Comparison of ENCODE assay signal across 20 cellular contexts in the genomic region with DNA sequence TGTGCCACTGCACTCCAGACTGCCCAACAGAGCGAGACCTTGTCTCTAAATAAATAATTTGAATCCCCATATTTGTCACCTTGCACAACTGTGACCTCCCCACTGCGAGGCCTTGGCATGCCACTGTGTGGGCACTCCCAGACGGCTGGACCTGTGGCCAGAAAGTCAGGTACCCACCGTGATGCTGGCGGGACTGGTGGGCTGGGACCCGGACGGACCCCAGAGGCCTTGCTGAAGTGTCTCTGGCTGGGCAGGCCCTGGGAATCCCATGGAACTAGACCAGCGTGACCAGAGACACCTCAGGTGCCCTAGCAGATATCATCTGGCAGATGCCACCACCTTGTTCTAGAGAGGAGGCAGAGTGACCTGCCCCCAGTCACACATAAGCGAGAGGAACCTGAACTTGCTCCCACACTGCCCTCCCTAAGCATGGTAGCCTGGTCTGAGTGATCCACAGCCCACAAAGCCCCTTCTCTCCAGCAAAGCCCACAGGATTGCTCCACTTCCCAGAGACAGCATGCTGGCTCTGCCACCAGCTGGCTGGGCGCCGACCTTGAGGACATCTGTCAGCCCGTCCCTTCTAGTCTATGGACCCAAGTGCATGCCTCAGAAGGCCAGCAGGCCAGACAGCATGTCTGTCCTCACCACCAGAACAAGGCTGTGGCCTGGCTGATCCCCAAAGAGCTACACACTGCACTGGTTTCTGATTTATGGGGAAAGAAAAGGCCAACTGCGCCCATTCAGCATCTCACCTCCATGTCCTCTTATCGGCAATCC. TPM values are rescaled to one million over a fixed set of nuclear protein-coding genes. Genes with fewer than 3 reads are reported as not detected.
DNase-seq lines count a peak whose midpoint lies in the region; ATAC-seq and TF ChIP-seq lines count a peak whose summit lies in the region.
"Had no signal": no experiment of that assay in that cellular context is flagged by ENCODE, and none has a peak within 500 bp of the region (broad histone marks: within the 10 kb centered on the region; RNA-seq: fewer than 3 reads in every experiment).

No MANE protein-coding gene starts in this region.

- H3K4me1 ChIP-seq in BE2C (peaks cover 5% of the 10 kb centered on the region), mesendoderm (ENCODE audit: control insufficient read depth, low read depth, low read length) (no peaks in the 10 kb centered on the region)

- H3K27ac ChIP-seq in VCaP (0 out of 2 replicates have a peak overlapping the region, but pooled peaks have one; percentile 0), mesendoderm (ENCODE audit: low read depth, low read length) (no peak overlapping the region)
- H3K27ac ChIP-seq: C4-2B, epithelial cell of prostate, lower lobe of right lung had no signal

- no peak overlapping the region for H3K18ac ChIP-seq in mesendoderm (ENCODE audit: low read length)

- no peaks in the 10 kb centered on the region for H3K9me3 ChIP-seq in BE2C
- H3K9me3 ChIP-seq: lower lobe of right lung had no signal

- H3K4ac ChIP-seq in mesendoderm (ENCODE audit: low read depth, low read length), result no peak overlapping the region

- intact Hi-C loops in left cardiac atrium (cut with DNase I), result no loop called here
- intact Hi-C loops in posterior cingulate gyrus (cut with DNase I), result no loop called here

- H3K56ac ChIP-seq in mesendoderm (ENCODE audit: low read length), result no peak overlapping the region

- no peak overlapping the region for H4K5ac ChIP-seq in mesendoderm (ENCODE audit: low read length)

- DNase-seq in BE2C, result peak; percentile 67
- DNase-seq in left cardiac atrium, result no peak
- DNase-seq in posterior cingulate gyrus, result peak in 7 of 10 donors; percentile 29 to 95 (median 57)
- DNase-seq in HUDEP-2 (lab: John Stamatoyannopoulos, UW; ENCODE audit: unreplicated experiment in 76 of 76), result no peak
- no peak for DNase-seq in activated CD8-positive, alpha-beta memory T cell treated with anti-CD3 and anti-CD28 coated beads, Interleukin-2, amount 50 U/mL, for 48 hours
- DNase-seq in mesendoderm, result no peak
- DNase-seq: activated CD4-positive, alpha-beta T cell treated with anti-CD3 and anti-CD28 coated beads for 1 hour; activated CD8-positive, alpha-beta memory T cell treated with anti-CD3 and anti-CD28 coated beads for 24 hours; activated naive CD4-positive, alpha-beta T cell treated with anti-CD3 and anti-CD28 coated beads, Interleukin-2, amount 50 U/mL, for 16 hours; activated T-cell treated with anti-CD3 and anti-CD28 coated beads, Interleukin-2, amount 50 U/mL, for 72 hours; aorta; lower lobe of right lung; NCI-H1436 treated with DMSO at 0.1 percent for 48 hours; NCI-H2171 treated with DMSO at 0.1 percent for 48 hours; SHP77 had no signal

- H3K4me2 ChIP-seq in mesendoderm (ENCODE audit: low read length), result no peak overlapping the region

- no peak overlapping the region for H4K8ac ChIP-seq in mesendoderm (ENCODE audit: low read depth, low read length)

- H3K36me3 ChIP-seq in BE2C (no peaks in the 10 kb centered on the region), mesendoderm (ENCODE audit: control insufficient read depth, insufficient read depth, low read length) (no peaks in the 10 kb centered on the region)
- H3K36me3 ChIP-seq: lower lobe of right lung had no signal

- no peak overlapping the region for H2BK120ac ChIP-seq in mesendoderm (ENCODE audit: low read depth, low read length)

- H2BK15ac ChIP-seq in mesendoderm (replicated peaks; ENCODE audit: low read depth), result no peak overlapping the region

- peak; percentile 9 to 21 for ATAC-seq in left cardiac atrium
- ATAC-seq: activated T-cell treated with anti-CD3 and anti-CD28 coated beads, Interleukin-2, amount 50 U/mL, for 72 hours; lower lobe of right lung; sciatic nerve had no signal

- TF ChIP-seq CTCF in BE2C (IDR thresholded peaks at IDR 0.05; ENCODE audit: low read depth, low read length) (no peak), VCaP (conservative IDR thresholded peaks at IDR 0.05) (peak; percentile 13; the same call in 1 of the 2 replicates)

- no peak overlapping the region for H2AK5ac ChIP-seq in mesendoderm (ENCODE audit: low read length)

- no peak overlapping the region for H2BK5ac ChIP-seq in mesendoderm (ENCODE audit: low read length)

- H3K23ac ChIP-seq in mesendoderm (ENCODE audit: low read length), result no peak overlapping the region

- H3K27me3 ChIP-seq in BE2C (no peaks in the 10 kb centered on the region), mesendoderm (ENCODE audit: insufficient read depth, low read length, poor library complexity) (no peaks in the 10 kb centered on the region)

- no peaks in the 10 kb centered on the region for H3K79me2 ChIP-seq in mesendoderm (ENCODE audit: control insufficient read depth, insufficient read depth, low read length)

- H3K9ac ChIP-seq in mesendoderm (ENCODE audit: low read length), result no peak overlapping the region

- no CpG with 5 or more reads among the region's 14 CpGs for WGBS in mesendoderm (ENCODE audit: extremely low coverage, insufficient coverage, low lambda C conversion rate)

- H3K79me1 ChIP-seq in mesendoderm (ENCODE audit: low read length), result no peaks in the 10 kb centered on the region

- no peak overlapping the region for H3K4me3 ChIP-seq in BE2C (ENCODE audit: low read depth, low read length)
- no peak overlapping the region for H3K4me3 ChIP-seq in mesendoderm (ENCODE audit: low read length)
- H3K4me3 ChIP-seq: lower lobe of right lung had no signal

RNA-seq across cellular contexts. Expression of a gene that starts 9.5 kb away (rescaled TPM):
- 24.5 TPM for polyA plus RNA-seq in BE2C (2012; ENCODE audit: insufficient read depth, insufficient read length, low read depth)
- total RNA-seq in left cardiac atrium, result 10 to 100 TPM; 37.9 to 48.0 TPM
- 4.5 TPM for polyA plus RNA-seq in mesendoderm (2013, experiment 1 of 2)
- 4.2 TPM for polyA plus RNA-seq in mesendoderm (2013, experiment 2 of 2)

RNA-seq across cellular contexts. Expression of a gene that starts 29.5 kb away (rescaled TPM):
- 313 TPM for polyA plus RNA-seq in BE2C (2012; ENCODE audit: insufficient read depth, insufficient read length, low read depth)
- total RNA-seq in left cardiac atrium, result 100 to 1,000 TPM; 102 to 125 TPM
- polyA plus RNA-seq in mesendoderm (2013, experiment 1 of 2), result 212 TPM
- 213 TPM for polyA plus RNA-seq in mesendoderm (2013, experiment 2 of 2)

RNA-seq across cellular contexts. Expression of a gene that starts 50.1 kb away (rescaled TPM):
- polyA plus RNA-seq in BE2C (2012; ENCODE audit: insufficient read depth, insufficient read length, low read depth), result 9.3 TPM
- total RNA-seq in left cardiac atrium, result 10 to 100 TPM; 23.8 to 25.8 TPM
- 1.3 TPM for polyA plus RNA-seq in mesendoderm (2013, experiment 1 of 2)
- polyA plus RNA-seq in mesendoderm (2013, experiment 2 of 2), result 0.76 TPM
- total RNA-seq: H4 had no signal

Comparison
In these comparisons a context has a peak if more than half of its experiments do, and no peak if none do; other contexts are left out.
1. DNase-seq: peak in BE2C (single experiment) and posterior cingulate gyrus (7 of 10); none in left cardiac atrium (single experiment), HUDEP-2 (0 of 76), activated CD8-positive, alpha-beta memory T cell treated with anti-CD3 and anti-CD28 coated beads, Interleukin-2, amount 50 U/mL, for 48 hours (single experiment) and mesendoderm (single experiment).